Comparison of ENCODE assay signal across 13 cellular contexts in the genomic region with DNA sequence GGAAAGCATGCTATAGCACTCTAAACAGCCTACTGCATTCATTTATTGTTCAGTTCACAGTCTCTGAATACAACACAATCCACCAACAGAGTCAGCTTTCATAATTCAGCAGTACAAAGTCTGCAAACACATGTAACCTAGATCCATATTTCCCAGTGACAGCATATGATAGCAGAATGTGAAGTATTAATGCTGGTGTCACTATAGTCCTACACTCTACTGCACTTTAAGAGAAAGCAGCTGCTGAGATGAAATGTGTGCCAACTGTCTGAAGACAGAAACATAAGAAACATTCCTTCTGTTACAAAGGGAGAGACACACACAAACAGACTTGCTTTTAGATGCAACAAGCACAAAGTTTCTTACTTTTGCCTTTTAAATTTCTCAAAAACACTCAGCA.
DNase-seq lines count a peak whose midpoint lies in the region; ATAC-seq and TF ChIP-seq lines count a peak whose summit lies in the region.
"Had no signal": no experiment of that assay in that cellular context is flagged by ENCODE, and none has a peak within 500 bp of the region (broad histone marks: within the 10 kb centered on the region; RNA-seq: fewer than 3 reads in every experiment).

No MANE protein-coding gene starts in this region.

- H2AFZ ChIP-seq in IMR-90 (replicated peaks; ENCODE audit: low read length, poor library complexity), result no peak overlapping the region

- TF ChIP-seq RAD21 in IMR-90 (IDR thresholded peaks at IDR 0.05; ENCODE audit: low read length), result no peak

- H2BK15ac ChIP-seq in IMR-90 (ENCODE audit: low read depth, low read length), result no peak overlapping the region

- peaks cover 0 to 5% of the 10 kb centered on the region in 2 experiments; a peak in 2 of 4 replicates for H3K79me1 ChIP-seq in IMR-90 (ENCODE audit: low read depth in 1 of 2, low read length in 2 of 2)

- H3K27me3 ChIP-seq in IMR-90 (ENCODE audit: control insufficient read depth, insufficient read depth, low read length), result no peaks in the 10 kb centered on the region
- no peaks in the 10 kb centered on the region for H3K27me3 ChIP-seq in sigmoid colon
- H3K27me3 ChIP-seq: transverse colon had no signal

- no peaks in the 10 kb centered on the region for H4K20me1 ChIP-seq in IMR-90 (ENCODE audit: insufficient read depth, low read length)

- TF ChIP-seq CTCF in IMR-90 (conservative IDR thresholded peaks at IDR 0.05; ENCODE audit: low read depth, low read length), result no peak
- no peak for TF ChIP-seq CTCF in sigmoid colon (IDR thresholded peaks at IDR 0.05)

- peak overlapping the region; percentile 29; the same call in 1 of the 2 replicates for H3K9ac ChIP-seq in IMR-90 (ENCODE audit: low read depth, low read length)

- H3K4me2 ChIP-seq in IMR-90 (ENCODE audit: low read depth, low read length), result peak overlapping the region; percentile 68; the same call in 1 of the 2 replicates

- H3K27ac ChIP-seq in IMR-90 (ENCODE audit: insufficient read depth, low read length) (no peak overlapping the region), sigmoid colon (no peak overlapping the region)
- H3K27ac ChIP-seq: transverse colon had no signal

- H2BK20ac ChIP-seq in IMR-90 (ENCODE audit: low read depth, low read length), result 0 out of 2 replicates have a peak overlapping the region, but pooled peaks have one; percentile 11

- TF ChIP-seq POLR2A in IMR-90 (IDR thresholded peaks at IDR 0.05; ENCODE audit: low read depth, low read length) (no peak), sigmoid colon (IDR thresholded peaks at IDR 0.05) (no peak)

- peak overlapping the region; percentile 35 for H2BK120ac ChIP-seq in IMR-90 (ENCODE audit: low read depth, low read length)

- no peak overlapping the region for H3K56ac ChIP-seq in IMR-90 (ENCODE audit: extremely low read depth, insufficient read depth, low read length)

- in situ Hi-C loops in IMR-90 (cut with MboI; ENCODE audit: low sequenced_read_pairs), result no loop called here

- peak overlapping the region; percentile 1; the same call in 1 of the 2 replicates for H3K4ac ChIP-seq in IMR-90 (ENCODE audit: low read depth, low read length)

- intact Hi-C loops in IMR-90 (cut with micrococcal nuclease), result loop anchor here (10.0 kb wide), 1 partner anchor 373 kb away; no protein-coding TSS in a partner anchor
- intact Hi-C loops in sigmoid colon (cut with DNase I), result no loop called here

- no peak overlapping the region for H3K23ac ChIP-seq in IMR-90 (ENCODE audit: low read depth, low read length)

- no peak overlapping the region for H2AK9ac ChIP-seq in IMR-90 (replicated peaks; ENCODE audit: low read depth, low read length, poor library complexity)

- no peak for TF ChIP-seq EP300 in sigmoid colon (IDR thresholded peaks at IDR 0.05)

- H3K4me3 ChIP-seq in IMR-90 (ENCODE audit: insufficient read depth, low read depth, low read length) (no peak overlapping the region), sigmoid colon (no peak overlapping the region)
- H3K4me3 ChIP-seq: transverse colon had no signal

- H3K4me1 ChIP-seq in IMR-90 (ENCODE audit: control insufficient read depth, insufficient read depth, low read length) (peaks cover 11% of the 10 kb centered on the region; the same call in 1 of the 2 replicates), sigmoid colon (peaks cover 0 to 11% (median 3%) of the 10 kb centered on the region in 4 donors)

- peak overlapping the region; percentile 6; the same call in 1 of the 2 replicates for H2AK5ac ChIP-seq in IMR-90 (ENCODE audit: low read depth, low read length)

- CTCF ChIA-PET in IMR-90 (lab: Yijun Ruan, JAX), result interaction anchor here (0.6 to 0.9 kb wide), 2 partner anchors 25 to 565 kb away, joined by 3 read pairs; no protein-coding TSS in a partner anchor

- H3K36me3 ChIP-seq in IMR-90 (ENCODE audit: control insufficient read depth, insufficient read depth, low read length) (no peaks in the 10 kb centered on the region), sigmoid colon (no peaks in the 10 kb centered on the region)
- H3K36me3 ChIP-seq: transverse colon had no signal

- H4K5ac ChIP-seq in IMR-90 (ENCODE audit: low read depth, low read length), result no peak overlapping the region

- peak overlapping the region in 1 of 2 experiments; percentile 6; a peak in 2 of 4 replicates for H4K8ac ChIP-seq in IMR-90 (ENCODE audit: low read depth in 2 of 2, low read length in 2 of 2)

- no peak overlapping the region; the same call in 1 of the 2 replicates for H3K14ac ChIP-seq in IMR-90 (replicated peaks; ENCODE audit: low read depth, low read length)

- H3K9me3 ChIP-seq in IMR-90 (ENCODE audit: control insufficient read depth, insufficient read depth, low read length) (no peaks in the 10 kb centered on the region), sigmoid colon (no peaks in the 10 kb centered on the region)
- H3K9me3 ChIP-seq: transverse colon had no signal

- peak; percentile 37 for DNase-seq in IMR-90
- peak; percentile 24 for DNase-seq in OCI-M1 (lab: John Stamatoyannopoulos, UW)
- DNase-seq in fibroblast of peridontal ligament (ENCODE audit: extremely low read depth), result peak; percentile 80
- peak; percentile 60 for DNase-seq in pons (ENCODE audit: low spot score)
- DNase-seq in sigmoid colon, result no peak
- DNase-seq: activated CD8-positive, alpha-beta T cell treated with anti-CD3 and anti-CD28 coated beads for 36 hours; activated effector memory CD4-positive, alpha-beta T cell treated with anti-CD3 and anti-CD28 coated beads, Interleukin-2, amount 50 U/mL, for 16 hours; CD4-positive, alpha-beta T cell; kidney; stimulated activated CD4-positive, alpha-beta T cell treated with anti-CD3 and anti-CD28 coated beads, Interleukin-4, amount 100 ng/mL, for 4 hours; transverse colon had no signal

- H3K18ac ChIP-seq in IMR-90 (ENCODE audit: low read depth, low read length), result peak overlapping the region; percentile 76; the same call in 1 of the 2 replicates

- ATAC-seq in IMR-90 (ENCODE audit: low read depth) (peak; percentile 25; the same call in 1 of the 2 replicates), GM21367 (IDR thresholded peaks at IDR 0.05; ENCODE audit: unreplicated experiment) (no peak), HG03469 (IDR thresholded peaks at IDR 0.05; ENCODE audit: unreplicated experiment) (no peak)
- ATAC-seq: activated CD8-positive, alpha-beta T cell treated with anti-CD3 and anti-CD28 coated beads for 36 hours had no signal

- POLR2A ChIA-PET in IMR-90 (lab: Charles Lee; ENCODE audit: unreplicated experiment), result no interaction called here

- H2BK5ac ChIP-seq in IMR-90 (ENCODE audit: low read depth, low read length, poor library complexity, severe bottlenecking), result peak overlapping the region; percentile 14

- H3K9me1 ChIP-seq in IMR-90 (ENCODE audit: insufficient read depth, low read length), result peaks cover 6% of the 10 kb centered on the region

- dilution Hi-C loops in IMR-90 (cut with HindIII; ENCODE audit: low sequenced_read_pairs, unreplicated experiment), result no loop called here

- no TSS peak for BruUV-seq in IMR-90 (replicated peaks; lab: Mats Ljungman, UMichigan)

- no peak overlapping the region for H4K91ac ChIP-seq in IMR-90 (ENCODE audit: insufficient read depth, low read depth, low read length)

TF ChIP-seq in IMR-90, 13 proteins besides CTCF, POLR2A, EP300 and RAD21:
- TF ChIP-seq SMC3 (IDR thresholded peaks at IDR 0.05; ENCODE audit: low read depth, low read length) (no peak), MAZ (IDR thresholded peaks at IDR 0.05; ENCODE audit: borderline replicate concordance, low read depth, low read length) (no peak), RCOR1 (IDR thresholded peaks at IDR 0.05; ENCODE audit: insufficient replicate concordance, low read length) (no peak), NFE2L2 (IDR thresholded peaks at IDR 0.05; ENCODE audit: low read depth, low read length) (no peak), MAFK (IDR thresholded peaks at IDR 0.05; ENCODE audit: low read depth, low read length) (no peak), FOS (IDR thresholded peaks at IDR 0.05; ENCODE audit: low read depth, low read length) (no peak), RFX5 (IDR thresholded peaks at IDR 0.05; ENCODE audit: low read depth, low read length) (no peak), CHD1 (IDR thresholded peaks at IDR 0.05; ENCODE audit: low read depth, low read length) (no peak), MXI1 (IDR thresholded peaks at IDR 0.05; ENCODE audit: borderline replicate concordance, low read depth, low read length) (no peak), BHLHE40 (IDR thresholded peaks at IDR 0.05; ENCODE audit: low read depth, low read length) (no peak), CEBPB (IDR thresholded peaks at IDR 0.05; ENCODE audit: low read depth, low read length) (no peak)
- TF ChIP-seq, protein P1, sequence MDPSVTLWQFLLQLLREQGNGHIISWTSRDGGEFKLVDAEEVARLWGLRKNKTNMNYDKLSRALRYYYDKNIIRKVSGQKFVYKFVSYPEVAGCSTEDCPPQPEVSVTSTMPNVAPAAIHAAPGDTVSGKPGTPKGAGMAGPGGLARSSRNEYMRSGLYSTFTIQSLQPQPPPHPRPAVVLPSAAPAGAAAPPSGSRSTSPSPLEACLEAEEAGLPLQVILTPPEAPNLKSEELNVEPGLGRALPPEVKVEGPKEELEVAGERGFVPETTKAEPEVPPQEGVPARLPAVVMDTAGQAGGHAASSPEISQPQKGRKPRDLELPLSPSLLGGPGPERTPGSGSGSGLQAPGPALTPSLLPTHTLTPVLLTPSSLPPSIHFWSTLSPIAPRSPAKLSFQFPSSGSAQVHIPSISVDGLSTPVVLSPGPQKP (IDR thresholded peaks at IDR 0.05; ENCODE audit: borderline replicate concordance, low read depth, low read length), result no peak
- TF ChIP-seq, protein P2, sequence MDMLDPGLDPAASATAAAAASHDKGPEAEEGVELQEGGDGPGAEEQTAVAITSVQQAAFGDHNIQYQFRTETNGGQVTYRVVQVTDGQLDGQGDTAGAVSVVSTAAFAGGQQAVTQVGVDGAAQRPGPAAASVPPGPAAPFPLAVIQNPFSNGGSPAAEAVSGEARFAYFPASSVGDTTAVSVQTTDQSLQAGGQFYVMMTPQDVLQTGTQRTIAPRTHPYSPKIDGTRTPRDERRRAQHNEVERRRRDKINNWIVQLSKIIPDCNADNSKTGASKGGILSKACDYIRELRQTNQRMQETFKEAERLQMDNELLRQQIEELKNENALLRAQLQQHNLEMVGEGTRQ (IDR thresholded peaks at IDR 0.05; ENCODE audit: low read depth, low read length), result no peak
TF ChIP-seq in IMR-90: peak in this region for 0.
